In the genomic region with DNA sequence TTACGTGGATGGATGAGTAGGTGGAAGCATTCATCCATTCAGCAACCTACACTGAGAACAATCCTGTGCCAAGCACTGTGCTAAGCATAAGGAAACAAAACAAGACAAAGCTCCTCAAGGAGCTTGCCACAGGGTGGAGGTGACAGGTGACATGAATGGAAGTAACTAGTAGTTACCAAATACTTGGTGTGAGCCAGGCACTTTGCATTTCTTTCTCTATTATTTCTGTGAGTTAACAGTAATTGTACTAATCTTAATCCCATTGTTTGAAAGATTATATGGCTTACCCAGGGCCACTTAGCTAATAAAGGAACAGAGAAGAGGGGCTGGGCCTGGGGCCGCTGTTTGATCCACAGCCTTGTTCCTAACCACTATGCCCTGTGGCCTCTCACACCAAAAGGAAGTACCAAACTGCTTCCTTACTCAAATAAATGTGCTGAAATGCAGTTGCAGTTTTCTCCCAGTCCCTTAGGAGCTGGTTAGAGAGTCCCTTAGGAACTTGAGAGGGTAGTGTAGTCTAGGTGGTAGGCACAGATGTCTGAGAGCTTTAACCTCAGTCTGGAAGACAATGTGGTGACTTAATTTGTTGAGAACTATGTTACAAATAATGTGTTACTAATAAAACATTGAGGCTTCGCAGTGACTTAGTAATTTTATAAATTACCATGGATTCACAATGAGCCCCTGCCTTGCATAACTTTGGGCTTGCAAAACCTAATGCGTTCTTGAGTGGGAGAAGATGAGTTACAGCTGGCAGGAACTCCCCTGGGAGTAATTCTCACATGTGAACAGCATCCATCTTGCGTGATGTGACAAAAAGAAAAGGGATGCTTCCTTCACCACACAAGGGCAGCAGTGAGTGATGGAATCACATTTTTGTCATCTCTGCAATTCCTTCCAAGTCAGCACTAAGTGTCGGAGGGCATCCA, we compare ENCODE assay signal across 12 cellular contexts.
A peak's percentile ranks its signal among the peaks of the same experiment; 100 is the strongest.
DNase-seq lines count a peak whose midpoint lies in the region; ATAC-seq, FAIRE-seq and TF ChIP-seq lines count a peak whose summit lies in the region.
"Had no signal": no experiment of that assay in that cellular context is flagged by ENCODE, and none has a peak within 500 bp of the region (broad histone marks: within the 10 kb centered on the region; RNA-seq: fewer than 3 reads in every experiment).

No MANE protein-coding gene starts in this region.

- DNase-seq in D721Med (ENCODE audit: insufficient read length, low spot score) (no peak), NOMO-1 treated with DMSO at 0.1 percent for 48 hours (lab: John Stamatoyannopoulos, UW; ENCODE audit: unreplicated experiment) (peak; percentile 57), foreskin fibroblast (peak; percentile 96 to 97), retina (peak; percentile 24), HK-2 (ENCODE audit: unreplicated experiment) (no peak)
- DNase-seq: naive B cell; NCI-H1436 treated with DMSO at 0.1 percent for 48 hours; stimulated activated naive CD8-positive, alpha-beta T cell treated with anti-CD3 and anti-CD28 coated beads, Interleukin-15, Interleukin-2, amounts not matched to agents 100 U/mL and 50 U/mL, for 24 hours had no signal

- no peak for ATAC-seq in HG03280 (IDR thresholded peaks at IDR 0.05; ENCODE audit: unreplicated experiment)
- no peak for ATAC-seq in GM21526 (IDR thresholded peaks at IDR 0.05; ENCODE audit: low FRiP score, unreplicated experiment)
- no peak for ATAC-seq in GM21447 (IDR thresholded peaks at IDR 0.05; ENCODE audit: unreplicated experiment)
- ATAC-seq: stimulated activated naive CD8-positive, alpha-beta T cell treated with anti-CD3 and anti-CD28 coated beads, Interleukin-15, Interleukin-2, amounts not matched to agents 100 U/mL and 50 U/mL, for 24 hours had no signal

- TF ChIP-seq CTCF in D721Med (IDR thresholded peaks at IDR 0.05; ENCODE audit: insufficient read depth, missing control alignments) (no peak), foreskin fibroblast (IDR thresholded peaks at IDR 0.05; ENCODE audit: low read depth, low read length) (no peak)

- FAIRE-seq in D721Med (lab: Jason Lieb, UNC) = peak; percentile 74

- H3K4me3 ChIP-seq in foreskin fibroblast (ENCODE audit: low read depth in 1 of 2, low read length in 2 of 2) = no peak overlapping the region
- H3K4me3 ChIP-seq: coronary artery had no signal

Comparison
In these comparisons a context has a peak if more than half of its experiments do, and no peak if none do; other contexts are left out.
1. DNase-seq: peak in NOMO-1 treated with DMSO at 0.1 percent for 48 hours (single experiment), foreskin fibroblast (2 of 2) and retina (single experiment); none in D721Med (single experiment) and HK-2 (single experiment).